In the genomic region with DNA sequence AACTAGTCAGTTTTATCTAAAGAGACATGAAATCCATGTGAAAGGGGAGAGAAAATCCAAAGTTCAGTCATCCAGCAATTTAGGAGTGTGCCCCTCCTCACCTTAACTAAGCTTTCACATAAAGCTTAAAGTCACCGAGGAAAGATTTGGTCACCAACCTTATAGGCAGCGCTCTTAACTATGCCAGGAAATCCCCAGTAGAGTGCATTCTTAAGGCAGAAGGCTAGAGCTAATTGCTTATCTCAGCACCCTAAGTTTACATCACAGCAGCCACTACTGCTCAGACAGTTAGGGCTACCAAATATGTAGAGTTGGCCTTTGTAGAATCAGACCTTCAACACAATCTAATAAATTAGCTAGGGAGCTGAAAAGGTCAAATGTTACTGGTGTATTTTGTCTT, we compare ENCODE assay signal across 26 cellular contexts. TPM values are rescaled to one million over a fixed set of nuclear protein-coding genes. Genes with fewer than 3 reads are reported as not detected.
DNase-seq lines count a peak whose midpoint lies in the region; ATAC-seq, FAIRE-seq and TF ChIP-seq lines count a peak whose summit lies in the region.
"Had no signal": no experiment of that assay in that cellular context is flagged by ENCODE, and none has a peak within 500 bp of the region (broad histone marks: within the 10 kb centered on the region; RNA-seq: fewer than 3 reads in every experiment).

No MANE protein-coding gene starts in this region.

- H3K4me2 ChIP-seq in endothelial cell of umbilical vein (ENCODE audit: insufficient read depth, low read length), result no peak overlapping the region

- BruUV-seq in endothelial cell of umbilical vein (replicated peaks; lab: Mats Ljungman, UMichigan), result TSS peak; percentile 26

- dilution Hi-C loops in endothelial cell of umbilical vein (cut with MboI; ENCODE audit: extremely low pct_ligation_motif_present, low sequenced_read_pairs), result no loop called here

- CTCF ChIA-PET in activated CD4-positive, alpha-beta T cell treated with anti-CD3 and anti-CD28 coated beads for 36 hours (lab: Charles Lee), result interaction anchor here (0.7 kb wide), 1 partner anchor 11 kb away, joined by 3 read pairs; no protein-coding TSS in a partner anchor
- CTCF ChIA-PET in endothelial cell of umbilical vein (lab: Charles Lee), result interaction anchor here (1.2 kb wide), 1 partner anchor 14 kb away, joined by 3 read pairs; no protein-coding TSS in a partner anchor

- H3K27ac Mint-ChIP-seq in activated CD4-positive, alpha-beta T cell treated with anti-CD3 and anti-CD28 coated beads for 36 hours, result peak overlapping the region; percentile 4
- H3K27ac Mint-ChIP-seq in nephron progenitor cell, result peak overlapping the region; percentile 96
- H3K27ac Mint-ChIP-seq: activated CD4-positive, alpha-beta memory T cell treated with anti-CD3 and anti-CD28 coated beads for 36 hours; T-helper 1 cell treated with Interleukin-12 subunit alpha and Interleukin-12 subunit beta and Interleukin-4 antibody, amounts not matched to agents 30 μg/mL and 1 μg/mL, for 36 hours had no signal

- peaks cover 14% of the 10 kb centered on the region for H3K4me1 Mint-ChIP-seq in activated CD4-positive, alpha-beta T cell treated with anti-CD3 and anti-CD28 coated beads for 36 hours
- H3K4me1 Mint-ChIP-seq in nephron progenitor cell, result peaks cover 67% of the 10 kb centered on the region

- no peak overlapping the region for H3K4me3 ChIP-seq in HUES48 (ENCODE audit: low read depth, low read length)
- H3K4me3 ChIP-seq in endothelial cell of umbilical vein (replicated peaks in 1 of 3; ENCODE audit: insufficient read depth in 1 of 3, low read depth in 1 of 3, low read length in 3 of 3), result no peak overlapping the region
- H3K4me3 ChIP-seq in left lung, result no peak overlapping the region
- H3K4me3 ChIP-seq: BLaER1 treated with 17β-estradiol and CSF1 and Interleukin-3, amounts not matched to agents 10 nM and 100 nM; mucosa of descending colon; right lobe of liver; upper lobe of left lung had no signal

- H3K9me1 ChIP-seq in endothelial cell of umbilical vein (replicated peaks; ENCODE audit: control insufficient read depth, extremely low read depth, insufficient read depth, low read length), result no peaks in the 10 kb centered on the region

- H3K9me3 ChIP-seq in HUES48 (ENCODE audit: control insufficient read depth, insufficient read depth, low read length) (no peaks in the 10 kb centered on the region), endothelial cell of umbilical vein (replicated peaks; ENCODE audit: control insufficient read depth, insufficient read depth, low read length) (no peaks in the 10 kb centered on the region), left lung (no peaks in the 10 kb centered on the region)
- H3K9me3 ChIP-seq: BLaER1 treated with 17β-estradiol and CSF1 and Interleukin-3, amounts not matched to agents 10 nM and 100 nM; mucosa of descending colon; neutrophil; right lobe of liver; upper lobe of left lung had no signal

- H3K27me3 Mint-ChIP-seq in activated CD4-positive, alpha-beta T cell treated with anti-CD3 and anti-CD28 coated beads for 36 hours, result no peaks in the 10 kb centered on the region
- H3K27me3 Mint-ChIP-seq in nephron progenitor cell (ENCODE audit: low read depth, poor library complexity), result no peaks in the 10 kb centered on the region
- H3K27me3 Mint-ChIP-seq: activated CD4-positive, alpha-beta memory T cell treated with anti-CD3 and anti-CD28 coated beads for 36 hours; activated T-cell treated with anti-CD3 and anti-CD28 coated beads, Interleukin-2, amount 50 U/mL, for 24 hours had no signal

- H3K36me3 ChIP-seq in HUES48 (ENCODE audit: control insufficient read depth, insufficient read depth, low read length), result peaks cover 23% of the 10 kb centered on the region
- H3K36me3 ChIP-seq in endothelial cell of umbilical vein (ENCODE audit: control insufficient read depth in 2 of 2, extremely low read depth in 1 of 2, insufficient read depth in 2 of 2, low read length in 2 of 2), result peaks cover 2% of the 10 kb centered on the region in 2 experiments
- peaks cover 0 to 31% of the 10 kb centered on the region in 2 donors for H3K36me3 ChIP-seq in left lung
- H3K36me3 ChIP-seq: right lobe of liver had no signal

- H2AFZ ChIP-seq in endothelial cell of umbilical vein (ENCODE audit: low read depth, low read length), result no peak overlapping the region

- H3K9me3 Mint-ChIP-seq in activated CD4-positive, alpha-beta T cell treated with anti-CD3 and anti-CD28 coated beads for 36 hours (ENCODE audit: low read depth), result no peaks in the 10 kb centered on the region
- no peaks in the 10 kb centered on the region for H3K9me3 Mint-ChIP-seq in nephron progenitor cell
- H3K9me3 Mint-ChIP-seq: activated CD4-positive, alpha-beta memory T cell treated with anti-CD3 and anti-CD28 coated beads for 36 hours; activated T-cell treated with anti-CD3 and anti-CD28 coated beads, Interleukin-2, amount 50 U/mL, for 24 hours; T-helper 1 cell treated with Interleukin-12 subunit alpha and Interleukin-12 subunit beta and Interleukin-4 antibody, amounts not matched to agents 30 μg/mL and 1 μg/mL, for 36 hours had no signal

- intact Hi-C loops in activated CD4-positive, alpha-beta T cell treated with anti-CD3 and anti-CD28 coated beads for 36 hours (cut with DNase I, micrococcal nuclease), result no loop called here
- intact Hi-C loops in endothelial cell of umbilical vein (cut with micrococcal nuclease) (no loop called here), left lung (cut with DNase I) (no loop called here)

- no peak for DNase-seq in activated CD4-positive, alpha-beta T cell treated with anti-CD3 and anti-CD28 coated beads for 36 hours
- DNase-seq in activated CD4-positive, alpha-beta T cell treated with anti-CD3 and anti-CD28 coated beads, Interleukin-2, amount 50 U/mL, for 48 hours, result no peak
- DNase-seq in endothelial cell of umbilical vein (ENCODE audit: low read depth, low spot score) (no peak), nephron progenitor cell (no peak), NCI-H1105 (lab: John Stamatoyannopoulos, UW) (no peak), left lung (no peak)
- no peak for DNase-seq in stimulated activated CD4-positive, alpha-beta T cell treated with anti-CD3 and anti-CD28 coated beads, Interleukin-4, amount 100 ng/mL, for 24 hours
- DNase-seq: activated CD4-positive, alpha-beta memory T cell treated with anti-CD3 and anti-CD28 coated beads for 36 hours; activated naive CD4-positive, alpha-beta T cell treated with anti-CD3 and anti-CD28 coated beads, Interleukin-2, amount 50 U/mL, for 16 hours; activated T-cell treated with anti-CD3 and anti-CD28 coated beads, Interleukin-2, amount 50 U/mL, for 24 hours; mucosa of descending colon; NCI-H1092; NCI-H2107; NCI-H524 treated with DMSO at 0.1 percent for 48 hours; right lobe of liver; SIG-M5; stimulated activated naive CD4-positive, alpha-beta T cell; upper lobe of left lung; WERI-Rb-1 had no signal

- peak overlapping the region; percentile 40 for H3K27ac ChIP-seq in HUES48 (ENCODE audit: low read depth, low read length)
- H3K27ac ChIP-seq in endothelial cell of umbilical vein (ENCODE audit: insufficient read depth, low read depth, low read length), result no peak overlapping the region
- no peak overlapping the region for H3K27ac ChIP-seq in left lung
- H3K27ac ChIP-seq: BLaER1 treated with 17β-estradiol and CSF1 and Interleukin-3, amounts not matched to agents 10 nM and 100 nM; neutrophil; right lobe of liver; upper lobe of left lung; WERI-Rb-1 had no signal

- H3K79me2 ChIP-seq in endothelial cell of umbilical vein (ENCODE audit: control insufficient read depth, insufficient read depth, low read length), result peaks cover 39% of the 10 kb centered on the region

- POLR2A ChIA-PET in activated CD4-positive, alpha-beta T cell treated with anti-CD3 and anti-CD28 coated beads for 36 hours (lab: Charles Lee), result no interaction called here
- POLR2A ChIA-PET in endothelial cell of umbilical vein (lab: Charles Lee), result no interaction called here

- no peak overlapping the region for H3K4me3 Mint-ChIP-seq in activated CD4-positive, alpha-beta T cell treated with anti-CD3 and anti-CD28 coated beads for 36 hours
- peak overlapping the region; percentile 58 for H3K4me3 Mint-ChIP-seq in nephron progenitor cell
- H3K4me3 Mint-ChIP-seq: activated CD4-positive, alpha-beta memory T cell treated with anti-CD3 and anti-CD28 coated beads for 36 hours; activated T-cell treated with anti-CD3 and anti-CD28 coated beads, Interleukin-2, amount 50 U/mL, for 24 hours; T-helper 1 cell treated with Interleukin-12 subunit alpha and Interleukin-12 subunit beta and Interleukin-4 antibody, amounts not matched to agents 30 μg/mL and 1 μg/mL, for 36 hours had no signal

- H3K27me3 ChIP-seq in HUES48 (ENCODE audit: control insufficient read depth, insufficient read depth, low read length), result no peaks in the 10 kb centered on the region
- H3K27me3 ChIP-seq in endothelial cell of umbilical vein (ENCODE audit: control insufficient read depth in 2 of 2, insufficient read depth in 2 of 2, low read length in 2 of 2), result no peaks in the 10 kb centered on the region
- no peaks in the 10 kb centered on the region for H3K27me3 ChIP-seq in left lung
- H3K27me3 ChIP-seq: BLaER1 treated with 17β-estradiol and CSF1 and Interleukin-3, amounts not matched to agents 10 nM and 100 nM; neutrophil; right lobe of liver; upper lobe of left lung had no signal

- no peak for FAIRE-seq in endothelial cell of umbilical vein (lab: Jason Lieb, UNC)
- FAIRE-seq: colon, endometrium, GM18507 had no signal

- H3K4me1 ChIP-seq in HUES48 (ENCODE audit: control insufficient read depth, insufficient read depth, low read length) (peaks cover 23% of the 10 kb centered on the region), endothelial cell of umbilical vein (ENCODE audit: control insufficient read depth, extremely low read depth, insufficient read depth, low read length) (peaks cover 17% of the 10 kb centered on the region), left lung (peaks cover 0 to 34% of the 10 kb centered on the region in 2 donors)

- TF ChIP-seq POLR2A in endothelial cell of umbilical vein (IDR thresholded peaks at IDR 0.05; ENCODE audit: low read depth, low read length), result no peak

- TF ChIP-seq CTCF in endothelial cell of umbilical vein (IDR thresholded peaks at IDR 0.05; ENCODE audit: extremely low read depth in 1 of 2, insufficient read depth in 1 of 2, low read depth in 1 of 2, low read length in 2 of 2) (no peak), nephron progenitor cell (IDR thresholded peaks at IDR 0.05) (no peak), left lung (IDR thresholded peaks at IDR 0.05) (no peak)

- H3K9ac ChIP-seq in HUES48 (ENCODE audit: low read depth, low read length) (no peak overlapping the region), endothelial cell of umbilical vein (replicated peaks; ENCODE audit: extremely low read depth, insufficient read depth, low read length) (no peak overlapping the region)
- H3K9ac ChIP-seq: BLaER1 treated with 17β-estradiol and CSF1 and Interleukin-3, amounts not matched to agents 10 nM and 100 nM had no signal

- ATAC-seq in activated CD4-positive, alpha-beta T cell treated with anti-CD3 and anti-CD28 coated beads for 36 hours, result peak; percentile 69
- no peak for ATAC-seq in left lung
- ATAC-seq: mucosa of descending colon, right lobe of liver had no signal

- H3K36me3 Mint-ChIP-seq in activated CD4-positive, alpha-beta T cell treated with anti-CD3 and anti-CD28 coated beads for 36 hours (ENCODE audit: low read depth), result peaks cover 26% of the 10 kb centered on the region
- H3K36me3 Mint-ChIP-seq in nephron progenitor cell (ENCODE audit: low read depth), result peaks cover 36% of the 10 kb centered on the region

- H4K20me1 ChIP-seq in endothelial cell of umbilical vein (replicated peaks; ENCODE audit: control insufficient read depth, extremely low read depth, insufficient read depth, low read length), result no peaks in the 10 kb centered on the region

RNA-seq across cellular contexts. Expression of gene MTPN, which starts 47.9 kb away (rescaled TPM):
- total RNA-seq in activated CD4-positive, alpha-beta T cell treated with anti-CD3 and anti-CD28 coated beads for 36 hours, result 100 to 1,000 TPM; 123 to 136 TPM
- total RNA-seq in endothelial cell of umbilical vein, result 171 and 174 TPM in 2 replicates
- 47.9 and 58.1 TPM in 2 replicates for polyA plus RNA-seq in endothelial cell of umbilical vein
- polyA plus RNA-seq in endothelial cell of umbilical vein (2011; cell fraction: cytosol; rRNA removed), result 70.4 and 74.5 TPM in 2 replicates
- 25.0 and 30.1 TPM in 2 replicates for polyA plus RNA-seq in endothelial cell of umbilical vein (2011; cell fraction: nucleus; rRNA removed)
- 127 and 173 TPM in 2 replicates for polyA plus RNA-seq in endothelial cell of umbilical vein (2012)
- polyA minus RNA-seq in endothelial cell of umbilical vein, result 146 and 167 TPM in 2 replicates
- 98.7 TPM for polyA minus RNA-seq in endothelial cell of umbilical vein (2011; cell fraction: cytosol; rRNA and poly(A)+ RNA removed)
- polyA minus RNA-seq in endothelial cell of umbilical vein (2011; cell fraction: nucleus; rRNA and poly(A)+ RNA removed), result 50.6 and 82.3 TPM in 2 replicates
- 100 to 1,000 TPM; 117 to 130 TPM for total RNA-seq in left lung
